ENCODE assay signal across 22 cellular contexts in genomic region chr3:156547637-156548036, GRCh38. TPM values are rescaled to one million over a fixed set of nuclear protein-coding genes. Genes with fewer than 3 reads are reported as not detected.
DNase-seq lines count a peak whose midpoint lies in the region; ATAC-seq and TF ChIP-seq lines count a peak whose summit lies in the region.
"Had no signal": no experiment of that assay in that cellular context is flagged by ENCODE, and none has a peak within 500 bp of the region (broad histone marks: within the 10 kb centered on the region; RNA-seq: fewer than 3 reads in every experiment).

No MANE protein-coding gene starts in this region.

- H3K4me1 Mint-ChIP-seq in MCF 10A (ENCODE audit: insufficient read depth, unreplicated experiment) = peaks cover 22% of the 10 kb centered on the region
- peaks cover 87% of the 10 kb centered on the region for H3K4me1 Mint-ChIP-seq in osteocyte (ENCODE audit: unreplicated experiment)

- H3K27ac Mint-ChIP-seq in MCF 10A (ENCODE audit: low read depth, unreplicated experiment) (peak overlapping the region; percentile 30), osteocyte (ENCODE audit: unreplicated experiment) (peak overlapping the region; percentile 71)

- no peaks in the 10 kb centered on the region for H3K9me2 ChIP-seq in GM23248 (ENCODE audit: insufficient read depth)

- H2AFZ ChIP-seq in GM23248 = no peak overlapping the region

- peak overlapping the region; percentile 99; the same call in 1 of the 2 replicates for H3K9ac ChIP-seq in GM23248

- peaks cover 79% of the 10 kb centered on the region for H3K4me1 ChIP-seq in GM23248 (ENCODE audit: insufficient read depth)
- H3K4me1 ChIP-seq in gastroesophageal sphincter = peaks cover 31 to 97% (median 31%) of the 10 kb centered on the region in 3 donors

- peaks cover 88% of the 10 kb centered on the region for H3K36me3 ChIP-seq in GM23248 (ENCODE audit: low read depth)
- peaks cover 0 to 81% of the 10 kb centered on the region in 2 donors for H3K36me3 ChIP-seq in gastroesophageal sphincter

- in situ Hi-C loops in GM23248 (cut with MboI) (loop anchor here (10.0 to 25.0 kb wide), 2 partner anchors 540 to 587 kb away; no protein-coding TSS in a partner anchor), KBM-7 (cut with MboI; ENCODE audit: low pct_unique_long_range_greater_than_20kb, low sequenced_read_pairs) (loop anchor here (25.0 kb wide), 1 partner anchor 540 kb away; no protein-coding TSS in a partner anchor), GM13977 (cut with MboI; ENCODE audit: low pct_unique_long_range_greater_than_20kb, low sequenced_read_pairs, unreplicated experiment) (loop anchor here (25.0 kb wide), 2 partner anchors 385 to 540 kb away; no protein-coding TSS in a partner anchor)

- H3K9me3 Mint-ChIP-seq in MCF 10A (ENCODE audit: unreplicated experiment) (no peaks in the 10 kb centered on the region), osteocyte (ENCODE audit: unreplicated experiment) (no peaks in the 10 kb centered on the region)

- no peak for TF ChIP-seq EP300 in gastroesophageal sphincter (IDR thresholded peaks at IDR 0.05)

- peaks cover 100% of the 10 kb centered on the region for H3K79me2 ChIP-seq in GM23248 (ENCODE audit: insufficient read depth)

- intact Hi-C loops in MCF 10A (cut with micrococcal nuclease) = no loop called here

- CTCF ChIA-PET in MCF 10A (lab: Yijun Ruan, JAX) = interaction anchor here (1.0 to 3.5 kb wide), 5 partner anchors 12 to 590 kb away, joined by 3 to 13 read pairs (median 7); no protein-coding TSS in a partner anchor

- H3K36me3 Mint-ChIP-seq in MCF 10A (ENCODE audit: insufficient read depth, unreplicated experiment) (peaks cover 92% of the 10 kb centered on the region), osteocyte (ENCODE audit: unreplicated experiment) (peaks cover 78% of the 10 kb centered on the region)

- H3K4me2 ChIP-seq in GM23248 (ENCODE audit: unreplicated experiment) = peak overlapping the region; percentile 38

- no peaks in the 10 kb centered on the region for H3K27me3 ChIP-seq in GM23248 (replicated peaks; ENCODE audit: insufficient read depth)
- no peaks in the 10 kb centered on the region for H3K27me3 ChIP-seq in gastroesophageal sphincter
- H3K27me3 ChIP-seq: body of pancreas had no signal

- DNase-seq in GM23248 (no peak), MCF 10A (ENCODE audit: unreplicated experiment) (no peak), osteocyte (ENCODE audit: extremely low spot score, unreplicated experiment) (no peak), HCEC 1CT (no peak), KBM-7 (no peak), GM13977 (ENCODE audit: low spot score) (no peak)
- DNase-seq: activated CD4-positive, CD25-positive, alpha-beta regulatory T cell; activated gamma-delta T cell; body of pancreas; Calu3; effector CD4-positive, alpha-beta T cell; GF-D8; NCI-H1092; NCI-H2171; NK-92 treated with Interleukin-12 subunit alpha and Interleukin-12 subunit beta, amount 100 ng/mL, for 24 hours; occipital lobe; SHP77; stimulated activated naive CD8-positive, alpha-beta T cell treated with anti-CD3 and anti-CD28 coated beads, Interleukin-15, Interleukin-2, amounts not matched to agents 100 U/mL and 50 U/mL, for 24 hours; T-helper 17 cell had no signal

- POLR2A ChIA-PET in MCF 10A (lab: Yijun Ruan, JAX) = interaction anchor here (0.7 to 1.3 kb wide), 2 partner anchors 131 to 590 kb away, joined by 3 read pairs; no protein-coding TSS in a partner anchor

- ATAC-seq in gastroesophageal sphincter (peak; percentile 16), GM21447 (IDR thresholded peaks at IDR 0.05; ENCODE audit: unreplicated experiment) (no peak)
- ATAC-seq: body of pancreas; HCT116; stimulated activated naive CD8-positive, alpha-beta T cell treated with anti-CD3 and anti-CD28 coated beads, Interleukin-15, Interleukin-2, amounts not matched to agents 100 U/mL and 50 U/mL, for 24 hours; T-helper 17 cell had no signal

- H3K4me3 ChIP-seq in GM23248 (no peak overlapping the region), gastroesophageal sphincter (peak overlapping the region in 1 of 2 donors; percentile 32)
- H3K4me3 ChIP-seq: body of pancreas had no signal

- no TSS peak for BruUV-seq in MCF 10A (replicated peaks; lab: Mats Ljungman, UMichigan)

- H3K27ac ChIP-seq in GM23248 (peak overlapping the region; percentile 98), gastroesophageal sphincter (peak overlapping the region; percentile 51 to 92 (median 72))

- TF ChIP-seq POLR2A in gastroesophageal sphincter (IDR thresholded peaks at IDR 0.05) = no peak

- no peak for TF ChIP-seq CTCF in MCF 10A (IDR thresholded peaks at IDR 0.05; ENCODE audit: unreplicated experiment)
- TF ChIP-seq CTCF in gastroesophageal sphincter (IDR thresholded peaks at IDR 0.05) = no peak
- TF ChIP-seq CTCF in osteocyte (IDR thresholded peaks at IDR 0.05) = no peak
- no peak for TF ChIP-seq CTCF in GM13977 (IDR thresholded peaks at IDR 0.05; ENCODE audit: extremely low read depth, insufficient read depth, missing control alignments)

- H3K27me3 Mint-ChIP-seq in MCF 10A (ENCODE audit: insufficient read depth, unreplicated experiment) (no peaks in the 10 kb centered on the region), osteocyte (ENCODE audit: unreplicated experiment) (no peaks in the 10 kb centered on the region)
- H3K27me3 Mint-ChIP-seq: T-helper 17 cell had no signal

- H3K9me3 ChIP-seq in GM23248 (ENCODE audit: low read depth) (no peaks in the 10 kb centered on the region), gastroesophageal sphincter (no peaks in the 10 kb centered on the region)
- H3K9me3 ChIP-seq: body of pancreas had no signal

- H4K20me1 ChIP-seq in GM23248 (ENCODE audit: insufficient read depth) = no peaks in the 10 kb centered on the region

- 63 to 71% methylated on average over 2 of the region's 2 CpGs for WGBS in GM23248 (ENCODE audit: low coverage in 1 of 2, low lambda C conversion rate in 2 of 2, missing lambda C conversion rate in 2 of 2), 2 experiments
- 17 to 22% methylated on average over 2 of the region's 2 CpGs for WGBS in gastroesophageal sphincter (ENCODE audit: low coverage in 1 of 2), 2 donors

- H3K4me3 Mint-ChIP-seq in MCF 10A (ENCODE audit: unreplicated experiment) (no peak overlapping the region), osteocyte (ENCODE audit: unreplicated experiment) (no peak overlapping the region)
- H3K4me3 Mint-ChIP-seq: T-helper 17 cell had no signal

- peaks cover 97% of the 10 kb centered on the region for H3F3A ChIP-seq in GM23248 (ENCODE audit: insufficient read depth)

RNA-seq across cellular contexts. Expression of gene SSR3, which starts 7.3 kb away (rescaled TPM):
- total RNA-seq in GM23248 (2014; rRNA removed; shearing (Covaris generic)) = 364 and 409 TPM in 2 replicates
- 551 and 566 TPM in 2 replicates for polyA plus RNA-seq in GM23248 (2016; fragmentation: Nextera tagmentation; extraction: Ambion mirVana)
- total RNA-seq in MCF 10A (2022) = 447 and 568 TPM in 2 replicates
- total RNA-seq in gastroesophageal sphincter = 100 to 1,000 TPM in 3 of 4 donors, 10 to 100 TPM in 1; 99.6 to 308 (median 165) TPM
- total RNA-seq in osteocyte = 207 and 208 TPM in 2 replicates
